27 cellular contexts compared by ENCODE assay signal in genomic region chr13:39232999-39233398, GRCh38.
DNase-seq lines count a peak whose midpoint lies in the region; ATAC-seq, FAIRE-seq and TF ChIP-seq lines count a peak whose summit lies in the region.
"Had no signal": no experiment of that assay in that cellular context is flagged by ENCODE, and none has a peak within 500 bp of the region (broad histone marks: within the 10 kb centered on the region; RNA-seq: fewer than 3 reads in every experiment).

No MANE protein-coding gene starts in this region.

- H3K9me3 ChIP-seq in liver (ENCODE audit: control insufficient read depth in 4 of 4, low read length in 3 of 4) (no peaks in the 10 kb centered on the region), HepG2 (ENCODE audit: low read length) (no peaks in the 10 kb centered on the region), body of pancreas (no peaks in the 10 kb centered on the region)
- H3K9me3 ChIP-seq: BE2C, BLaER1 had no signal

- H3K4me2 ChIP-seq in HepG2 (ENCODE audit: low read depth, low read length) = no peak overlapping the region
- H3K4me2 ChIP-seq: BLaER1 had no signal

- BruUV-seq in HepG2 (replicated peaks; lab: Mats Ljungman, UMichigan) = no TSS peak

- TF ChIP-seq CTCF in liver (IDR thresholded peaks at IDR 0.05; ENCODE audit: low read depth, low read length, missing input control) = no peak
- TF ChIP-seq CTCF in HepG2 (CRISPR knock-in tag; IDR thresholded peaks at IDR 0.05) = no peak
- TF ChIP-seq CTCF in nephron (IDR thresholded peaks at IDR 0.05; ENCODE audit: unreplicated experiment in 3 of 3) = no peak
- no peak for TF ChIP-seq CTCF in body of pancreas (IDR thresholded peaks at IDR 0.05)

- H2AFZ ChIP-seq in HepG2 (ENCODE audit: low read length) = no peak overlapping the region

- POLR2A ChIA-PET in HepG2 (lab: Yijun Ruan, JAX) = no interaction called here

- H3K27me3 ChIP-seq in liver (ENCODE audit: control insufficient read depth in 4 of 4, insufficient read depth in 4 of 4, low read length in 3 of 4) = no peaks in the 10 kb centered on the region
- peaks cover 0 to 2% of the 10 kb centered on the region in 2 experiments; a peak in 1 of 5 replicates for H3K27me3 ChIP-seq in HepG2 (ENCODE audit: control insufficient read depth in 1 of 2, insufficient read depth in 2 of 2, low read length in 2 of 2)
- H3K27me3 ChIP-seq in body of pancreas = no peaks in the 10 kb centered on the region
- H3K27me3 ChIP-seq: BLaER1 had no signal

- CTCF ChIA-PET in HepG2 (lab: Yijun Ruan, JAX; ENCODE audit: low intra/inter-chr PET ratio, low total read pairs) = no interaction called here

- H3K36me3 Mint-ChIP-seq in nephron (ENCODE audit: low read depth) = no peaks in the 10 kb centered on the region
- H3K36me3 Mint-ChIP-seq: CD14-positive monocyte; CD4-positive, alpha-beta memory T cell; CD4-positive, CD25-positive, alpha-beta regulatory T cell; CD8-positive, alpha-beta memory T cell had no signal

- no peaks in the 10 kb centered on the region for H3K79me2 ChIP-seq in HepG2 (ENCODE audit: insufficient read depth, low read length)

- H3K27ac Mint-ChIP-seq in nephron = peak overlapping the region; percentile 6 to 39 (median 18)
- H3K27ac Mint-ChIP-seq: CD4-positive, alpha-beta memory T cell; CD4-positive, CD25-positive, alpha-beta regulatory T cell; CD8-positive, alpha-beta memory T cell had no signal

- intact Hi-C loops in HepG2 (cut with micrococcal nuclease; ENCODE audit: unreplicated experiment) (no loop called here), body of pancreas (cut with DNase I) (no loop called here)

- DNase-seq in HepG2 (ENCODE audit: low spot score) = no peak
- no peak for DNase-seq in left lobe of liver (ENCODE audit: low spot score)
- DNase-seq in DMS79 treated with DMSO at 0.1 percent for 48 hours (lab: John Stamatoyannopoulos, UW) = no peak
- DNase-seq in DMS53 treated with DMSO at 0.1 percent for 48 hours (lab: John Stamatoyannopoulos, UW; ENCODE audit: unreplicated experiment) = no peak
- no peak for DNase-seq in body of pancreas
- DNase-seq: ACHN; BE2C; CD4-positive, alpha-beta memory T cell; CD4-positive, CD25-positive, alpha-beta regulatory T cell; CD8-positive, alpha-beta memory T cell; COR-L47; DMS 273 treated with DMSO at 0.1 percent for 48 hours; DMS153; DMS53; DND-41; EL; GDM1 had no signal

- no peak for TF ChIP-seq RAD21 in liver (IDR thresholded peaks at IDR 0.05)
- TF ChIP-seq RAD21 in HepG2 (CRISPR knock-in tag; IDR thresholded peaks at IDR 0.05) = no peak

- peaks cover 3% of the 10 kb centered on the region for H3K9me3 Mint-ChIP-seq in nephron
- H3K9me3 Mint-ChIP-seq: CD4-positive, alpha-beta memory T cell had no signal

- no peak for TF ChIP-seq POLR2A in HepG2 (IDR thresholded peaks at IDR 0.05; ENCODE audit: insufficient read depth in 1 of 2, low read depth in 2 of 2, low read length in 2 of 2)
- TF ChIP-seq POLR2A in body of pancreas (IDR thresholded peaks at IDR 0.05) = no peak

- H3K4me3 ChIP-seq in liver (ENCODE audit: low read depth in 1 of 3, low read length in 3 of 3) = no peak overlapping the region
- H3K4me3 ChIP-seq in HepG2 (replicated peaks in 1 of 3; ENCODE audit: insufficient read depth in 1 of 3, low read depth in 2 of 3, low read length in 3 of 3) = no peak overlapping the region
- H3K4me3 ChIP-seq in body of pancreas = no peak overlapping the region
- H3K4me3 ChIP-seq: BLaER1, GM12878 had no signal

- in situ Hi-C loops in HepG2 (cut with HindIII; ENCODE audit: extremely low pct_ligation_motif_present, low pct_unique_long_range_greater_than_20kb) = no loop called here

- no peaks in the 10 kb centered on the region for H3K27me3 Mint-ChIP-seq in nephron (ENCODE audit: low read depth)

- no peak overlapping the region for H3K4me3 Mint-ChIP-seq in nephron
- H3K4me3 Mint-ChIP-seq: CD14-positive monocyte; CD4-positive, alpha-beta memory T cell; CD4-positive, CD25-positive, alpha-beta regulatory T cell; CD8-positive, alpha-beta memory T cell had no signal

- TF ChIP-seq EP300 in HepG2 (IDR thresholded peaks at IDR 0.05; ENCODE audit: low read depth in 2 of 2, low read length in 2 of 2) (no peak), HepG2 (CRISPR knock-in tag; IDR thresholded peaks at IDR 0.05; ENCODE audit: borderline replicate concordance) (no peak)

- FAIRE-seq in HepG2 (lab: Jason Lieb, UNC) (no peak), islet of Langerhans (lab: Jason Lieb, UNC) (peak; percentile 80)
- FAIRE-seq: A204.1, GM12878, GM12892, GM18507 had no signal

- no peaks in the 10 kb centered on the region for H4K20me1 ChIP-seq in HepG2 (ENCODE audit: insufficient read depth, low read length)
- H4K20me1 ChIP-seq: BLaER1 had no signal

- ATAC-seq in HepG2 = no peak
- ATAC-seq in left lobe of liver = peak; percentile 65
- ATAC-seq in body of pancreas = no peak
- ATAC-seq: GM12878 had no signal

- H3K9ac ChIP-seq in liver (ENCODE audit: low read depth in 1 of 2, low read length in 2 of 2) = no peak overlapping the region
- no peak overlapping the region for H3K9ac ChIP-seq in HepG2 (ENCODE audit: insufficient read depth, low read depth, low read length)
- H3K9ac ChIP-seq: BLaER1 had no signal

- H3K4me1 ChIP-seq in liver (ENCODE audit: control insufficient read depth in 4 of 4, insufficient read depth in 4 of 4, low read length in 3 of 4) (peaks cover 2 to 8% (median 8%) of the 10 kb centered on the region in 4 donors), HepG2 (ENCODE audit: insufficient read depth, low read length) (no peaks in the 10 kb centered on the region), body of pancreas (no peaks in the 10 kb centered on the region)
- H3K4me1 ChIP-seq: BE2C, BLaER1 had no signal

- peaks cover 21% of the 10 kb centered on the region for H3K4me1 Mint-ChIP-seq in nephron
- H3K4me1 Mint-ChIP-seq: CD14-positive monocyte; CD4-positive, alpha-beta memory T cell; CD4-positive, CD25-positive, alpha-beta regulatory T cell; CD8-positive, alpha-beta memory T cell had no signal

- H3K27ac ChIP-seq in liver (ENCODE audit: low read depth in 1 of 2, low read length in 2 of 2) = no peak overlapping the region
- no peak overlapping the region for H3K27ac ChIP-seq in HepG2 (ENCODE audit: extremely low read length, insufficient read depth, low read length)
- no peak overlapping the region for H3K27ac ChIP-seq in body of pancreas
- H3K27ac ChIP-seq: 22Rv1, BLaER1 had no signal

- H3K36me3 ChIP-seq in liver (ENCODE audit: control insufficient read depth in 4 of 4, insufficient read depth in 3 of 4, low read depth in 1 of 4, low read length in 3 of 4) (no peaks in the 10 kb centered on the region), HepG2 (replicated peaks in 1 of 2; ENCODE audit: control insufficient read depth in 1 of 2, insufficient read depth in 2 of 2, low read length in 2 of 2) (no peaks in the 10 kb centered on the region), body of pancreas (replicated peaks in 1 of 2; ENCODE audit: insufficient read depth in 1 of 2, low read depth in 2 of 2) (no peaks in the 10 kb centered on the region)
- H3K36me3 ChIP-seq: BE2C, BLaER1 had no signal

TF ChIP-seq in liver, 16 proteins besides CTCF, POLR2A, EP300 and RAD21:
- TF ChIP-seq HNF4A (conservative IDR thresholded peaks at IDR 0.05) = peak; percentile 14 to 58
- no peak for TF ChIP-seq RXRA (IDR thresholded peaks at IDR 0.05)
- no peak for TF ChIP-seq NR2F2 (IDR thresholded peaks at IDR 0.05)
- TF ChIP-seq GABPA (IDR thresholded peaks at IDR 0.05 in 1 of 2, conservative IDR thresholded peaks at IDR 0.05 in 1 of 2) = no peak
- no peak for TF ChIP-seq FOXA1 (IDR thresholded peaks at IDR 0.05)
- no peak for TF ChIP-seq FOXA2 (IDR thresholded peaks at IDR 0.05)
- TF ChIP-seq ZBTB33 (IDR thresholded peaks at IDR 0.05) = no peak

TF ChIP-seq in HepG2, 621 proteins besides CTCF, POLR2A, EP300 and RAD21 (continues in another document):
- no peak for TF ChIP-seq CHD4 (IDR thresholded peaks at IDR 0.05; ENCODE audit: borderline replicate concordance, low read length)
- no peak for TF ChIP-seq ZNF354B (CRISPR knock-in tag; IDR thresholded peaks at IDR 0.05)
- TF ChIP-seq ZSCAN25 (CRISPR knock-in tag; IDR thresholded peaks at IDR 0.05) = no peak
- TF ChIP-seq E2F5 (CRISPR knock-in tag; conservative IDR thresholded peaks at IDR 0.05) = no peak
- no peak for TF ChIP-seq PAWR (CRISPR knock-in tag; IDR thresholded peaks at IDR 0.05; ENCODE audit: borderline replicate concordance)
- no peak for TF ChIP-seq ZBTB3 (CRISPR knock-in tag; IDR thresholded peaks at IDR 0.05; ENCODE audit: borderline replicate concordance, low read depth)
- no peak for TF ChIP-seq PLSCR1 (CRISPR knock-in tag; IDR thresholded peaks at IDR 0.05; ENCODE audit: borderline replicate concordance)
- TF ChIP-seq REPIN1 (CRISPR knock-in tag; IDR thresholded peaks at IDR 0.05; ENCODE audit: borderline replicate concordance, low read depth) = no peak
- TF ChIP-seq ATF2 (CRISPR knock-in tag; IDR thresholded peaks at IDR 0.05) = no peak
